Comparison of ENCODE assay signal across 1 cellular context in genomic region chr14:34857689-34858449, GRCh38.
TF ChIP-seq lines count a peak whose summit lies in the region.

No MANE protein-coding gene starts in this region.

TF ChIP-seq in GM12878, 131 proteins besides CTCF, POLR2A, EP300 and RAD21 (continued from another document):
- TF ChIP-seq ZBTB40 (IDR thresholded peaks at IDR 0.05; ENCODE audit: borderline replicate concordance): no peak
- TF ChIP-seq FOXM1 (IDR thresholded peaks at IDR 0.05; ENCODE audit: low read depth, low read length): no peak
- no peak for TF ChIP-seq SMAD5 (IDR thresholded peaks at IDR 0.05; ENCODE audit: low read depth)
- TF ChIP-seq YBX1 (IDR thresholded peaks at IDR 0.05): no peak
- TF ChIP-seq MYB (IDR thresholded peaks at IDR 0.05; ENCODE audit: borderline replicate concordance, low read depth, low read length): no peak
- TF ChIP-seq MTA2 (IDR thresholded peaks at IDR 0.05; ENCODE audit: low read depth): no peak
- TF ChIP-seq ZNF217 (IDR thresholded peaks at IDR 0.05): no peak
- TF ChIP-seq PKNOX1 (IDR thresholded peaks at IDR 0.05): no peak
- no peak for TF ChIP-seq CBFB (IDR thresholded peaks at IDR 0.05; ENCODE audit: low read depth)
- TF ChIP-seq NFIC (IDR thresholded peaks at IDR 0.05; ENCODE audit: low read depth, low read length): no peak
- TF ChIP-seq HDAC2 (IDR thresholded peaks at IDR 0.05): no peak
